In the genomic region with DNA sequence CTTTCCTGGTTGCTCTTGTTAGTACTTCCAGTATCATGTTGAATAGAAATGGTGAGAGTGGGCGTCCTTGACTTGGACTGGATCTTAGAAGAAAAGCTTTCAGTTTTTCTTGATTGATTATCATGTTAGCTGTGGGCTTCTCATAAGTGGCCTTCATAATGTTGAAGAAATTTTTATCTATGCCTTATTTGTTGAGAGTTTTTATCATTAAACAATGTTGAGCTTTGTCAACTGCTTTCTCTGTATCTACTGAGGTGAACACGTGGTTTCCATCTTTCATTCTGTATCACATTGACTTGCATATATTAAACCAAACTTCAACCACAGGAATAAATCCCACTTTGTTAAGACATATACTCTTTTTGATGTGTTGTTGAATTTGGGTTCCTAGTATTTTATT, we compare ENCODE assay signal across 8 cellular contexts.
"Had no signal": no experiment of that assay in that cellular context is flagged by ENCODE, and none has a peak within 500 bp of the region (broad histone marks: within the 10 kb centered on the region; RNA-seq: fewer than 3 reads in every experiment).

No MANE protein-coding gene starts in this region.

- ATAC-seq: GM23338, HepG2 had no signal

- DNase-seq: H9, HCEC 1CT, Karpas-422, KBM-7 had no signal

- FAIRE-seq: H1, H54, HepG2 had no signal
